ENCODE assay signal across 1 cellular context in the genomic region with DNA sequence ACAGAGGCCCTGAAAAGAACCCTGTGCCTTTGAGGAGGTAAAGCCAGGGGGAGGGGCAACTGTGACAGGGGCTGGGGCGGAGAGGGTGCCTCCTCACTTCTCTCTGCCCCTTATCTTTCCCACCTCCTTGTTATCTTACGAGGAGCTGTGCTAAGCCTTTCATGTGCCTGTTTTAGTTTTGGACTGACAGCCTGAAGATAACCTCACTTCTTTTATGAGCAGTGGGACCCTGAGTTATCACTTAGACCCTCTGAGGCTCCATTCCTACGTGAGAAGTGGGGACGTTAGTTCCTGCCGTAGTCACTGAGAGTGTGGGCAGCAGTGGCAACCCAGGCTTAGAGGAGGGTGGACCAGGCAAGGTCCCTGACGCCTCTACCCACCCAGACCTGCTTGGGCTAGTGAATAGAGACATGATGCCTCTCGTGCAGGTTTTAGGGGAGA.
TF ChIP-seq lines count a peak whose summit lies in the region.

No MANE protein-coding gene starts in this region.

TF ChIP-seq in K562, 482 proteins besides CTCF, POLR2A, EP300 and RAD21 (continued from another document and continues in another):
- TF ChIP-seq PKNOX1 (IDR thresholded peaks at IDR 0.05) (peak; percentile 93), CHD1 (IDR thresholded peaks at IDR 0.05; ENCODE audit: low read length) (no peak), SAFB (IDR thresholded peaks at IDR 0.05; ENCODE audit: borderline replicate concordance, low read depth, low read length) (no peak), YBX1 (IDR thresholded peaks at IDR 0.05) (no peak), ZBTB1 (CRISPR knock-in tag; IDR thresholded peaks at IDR 0.05; ENCODE audit: borderline replicate concordance, low read depth) (no peak), ZNF24 (IDR thresholded peaks at IDR 0.05) (no peak), ZFP30 (CRISPR knock-in tag; IDR thresholded peaks at IDR 0.05; ENCODE audit: borderline replicate concordance) (no peak), SMARCE1 (IDR thresholded peaks at IDR 0.05) (peak; percentile 92), BACH1 (tag; IDR thresholded peaks at IDR 0.05) (no peak), PTBP1 (IDR thresholded peaks at IDR 0.05; ENCODE audit: low read depth, low read length) (no peak), RNF2 (IDR thresholded peaks at IDR 0.05) (peak; percentile 68), ZSCAN29 (IDR thresholded peaks at IDR 0.05) (no peak), TCF3 (CRISPR knock-in tag; IDR thresholded peaks at IDR 0.05) (peak; percentile 97), LEF1 (IDR thresholded peaks at IDR 0.05) (peak; percentile 99)
- TF ChIP-seq, protein P1, sequence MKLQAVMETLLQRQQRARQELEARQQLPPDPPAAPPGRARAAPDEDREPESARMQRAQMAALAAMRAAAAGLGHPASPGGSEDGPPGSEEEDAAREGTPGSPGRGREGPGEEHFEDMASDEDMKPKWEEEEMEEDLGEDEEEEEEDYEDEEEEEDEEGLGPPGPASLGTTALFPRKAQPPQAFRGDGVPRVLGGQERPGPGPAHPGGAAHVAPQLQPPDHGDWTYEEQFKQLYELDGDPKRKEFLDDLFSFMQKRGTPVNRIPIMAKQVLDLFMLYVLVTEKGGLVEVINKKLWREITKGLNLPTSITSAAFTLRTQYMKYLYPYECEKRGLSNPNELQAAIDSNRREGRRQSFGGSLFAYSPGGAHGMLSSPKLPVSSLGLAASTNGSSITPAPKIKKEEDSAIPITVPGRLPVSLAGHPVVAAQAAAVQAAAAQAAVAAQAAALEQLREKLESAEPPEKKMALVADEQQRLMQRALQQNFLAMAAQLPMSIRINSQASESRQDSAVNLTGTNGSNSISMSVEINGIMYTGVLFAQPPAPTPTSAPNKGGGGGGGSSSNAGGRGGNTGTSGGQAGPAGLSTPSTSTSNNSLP (IDR thresholded peaks at IDR 0.05; ENCODE audit: borderline replicate concordance, low read depth, low read length): no peak
- TF ChIP-seq, protein P2, sequence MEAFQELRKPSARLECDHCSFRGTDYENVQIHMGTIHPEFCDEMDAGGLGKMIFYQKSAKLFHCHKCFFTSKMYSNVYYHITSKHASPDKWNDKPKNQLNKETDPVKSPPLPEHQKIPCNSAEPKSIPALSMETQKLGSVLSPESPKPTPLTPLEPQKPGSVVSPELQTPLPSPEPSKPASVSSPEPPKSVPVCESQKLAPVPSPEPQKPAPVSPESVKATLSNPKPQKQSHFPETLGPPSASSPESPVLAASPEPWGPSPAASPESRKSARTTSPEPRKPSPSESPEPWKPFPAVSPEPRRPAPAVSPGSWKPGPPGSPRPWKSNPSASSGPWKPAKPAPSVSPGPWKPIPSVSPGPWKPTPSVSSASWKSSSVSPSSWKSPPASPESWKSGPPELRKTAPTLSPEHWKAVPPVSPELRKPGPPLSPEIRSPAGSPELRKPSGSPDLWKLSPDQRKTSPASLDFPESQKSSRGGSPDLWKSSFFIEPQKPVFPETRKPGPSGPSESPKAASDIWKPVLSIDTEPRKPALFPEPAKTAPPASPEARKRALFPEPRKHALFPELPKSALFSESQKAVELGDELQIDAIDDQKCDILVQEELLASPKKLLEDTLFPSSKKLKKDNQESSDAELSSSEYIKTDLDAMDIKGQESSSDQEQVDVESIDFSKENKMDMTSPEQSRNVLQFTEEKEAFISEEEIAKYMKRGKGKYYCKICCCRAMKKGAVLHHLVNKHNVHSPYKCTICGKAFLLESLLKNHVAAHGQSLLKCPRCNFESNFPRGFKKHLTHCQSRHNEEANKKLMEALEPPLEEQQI (IDR thresholded peaks at IDR 0.05): peak; percentile 88; the same call in 1 of the 2 replicates
- TF ChIP-seq, protein P3, sequence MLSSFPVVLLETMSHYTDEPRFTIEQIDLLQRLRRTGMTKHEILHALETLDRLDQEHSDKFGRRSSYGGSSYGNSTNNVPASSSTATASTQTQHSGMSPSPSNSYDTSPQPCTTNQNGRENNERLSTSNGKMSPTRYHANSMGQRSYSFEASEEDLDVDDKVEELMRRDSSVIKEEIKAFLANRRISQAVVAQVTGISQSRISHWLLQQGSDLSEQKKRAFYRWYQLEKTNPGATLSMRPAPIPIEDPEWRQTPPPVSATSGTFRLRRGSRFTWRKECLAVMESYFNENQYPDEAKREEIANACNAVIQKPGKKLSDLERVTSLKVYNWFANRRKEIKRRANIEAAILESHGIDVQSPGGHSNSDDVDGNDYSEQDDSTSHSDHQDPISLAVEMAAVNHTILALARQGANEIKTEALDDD (IDR thresholded peaks at IDR 0.05): peak; percentile 63; the same call in 1 of the 2 replicates
- TF ChIP-seq, protein P4, sequence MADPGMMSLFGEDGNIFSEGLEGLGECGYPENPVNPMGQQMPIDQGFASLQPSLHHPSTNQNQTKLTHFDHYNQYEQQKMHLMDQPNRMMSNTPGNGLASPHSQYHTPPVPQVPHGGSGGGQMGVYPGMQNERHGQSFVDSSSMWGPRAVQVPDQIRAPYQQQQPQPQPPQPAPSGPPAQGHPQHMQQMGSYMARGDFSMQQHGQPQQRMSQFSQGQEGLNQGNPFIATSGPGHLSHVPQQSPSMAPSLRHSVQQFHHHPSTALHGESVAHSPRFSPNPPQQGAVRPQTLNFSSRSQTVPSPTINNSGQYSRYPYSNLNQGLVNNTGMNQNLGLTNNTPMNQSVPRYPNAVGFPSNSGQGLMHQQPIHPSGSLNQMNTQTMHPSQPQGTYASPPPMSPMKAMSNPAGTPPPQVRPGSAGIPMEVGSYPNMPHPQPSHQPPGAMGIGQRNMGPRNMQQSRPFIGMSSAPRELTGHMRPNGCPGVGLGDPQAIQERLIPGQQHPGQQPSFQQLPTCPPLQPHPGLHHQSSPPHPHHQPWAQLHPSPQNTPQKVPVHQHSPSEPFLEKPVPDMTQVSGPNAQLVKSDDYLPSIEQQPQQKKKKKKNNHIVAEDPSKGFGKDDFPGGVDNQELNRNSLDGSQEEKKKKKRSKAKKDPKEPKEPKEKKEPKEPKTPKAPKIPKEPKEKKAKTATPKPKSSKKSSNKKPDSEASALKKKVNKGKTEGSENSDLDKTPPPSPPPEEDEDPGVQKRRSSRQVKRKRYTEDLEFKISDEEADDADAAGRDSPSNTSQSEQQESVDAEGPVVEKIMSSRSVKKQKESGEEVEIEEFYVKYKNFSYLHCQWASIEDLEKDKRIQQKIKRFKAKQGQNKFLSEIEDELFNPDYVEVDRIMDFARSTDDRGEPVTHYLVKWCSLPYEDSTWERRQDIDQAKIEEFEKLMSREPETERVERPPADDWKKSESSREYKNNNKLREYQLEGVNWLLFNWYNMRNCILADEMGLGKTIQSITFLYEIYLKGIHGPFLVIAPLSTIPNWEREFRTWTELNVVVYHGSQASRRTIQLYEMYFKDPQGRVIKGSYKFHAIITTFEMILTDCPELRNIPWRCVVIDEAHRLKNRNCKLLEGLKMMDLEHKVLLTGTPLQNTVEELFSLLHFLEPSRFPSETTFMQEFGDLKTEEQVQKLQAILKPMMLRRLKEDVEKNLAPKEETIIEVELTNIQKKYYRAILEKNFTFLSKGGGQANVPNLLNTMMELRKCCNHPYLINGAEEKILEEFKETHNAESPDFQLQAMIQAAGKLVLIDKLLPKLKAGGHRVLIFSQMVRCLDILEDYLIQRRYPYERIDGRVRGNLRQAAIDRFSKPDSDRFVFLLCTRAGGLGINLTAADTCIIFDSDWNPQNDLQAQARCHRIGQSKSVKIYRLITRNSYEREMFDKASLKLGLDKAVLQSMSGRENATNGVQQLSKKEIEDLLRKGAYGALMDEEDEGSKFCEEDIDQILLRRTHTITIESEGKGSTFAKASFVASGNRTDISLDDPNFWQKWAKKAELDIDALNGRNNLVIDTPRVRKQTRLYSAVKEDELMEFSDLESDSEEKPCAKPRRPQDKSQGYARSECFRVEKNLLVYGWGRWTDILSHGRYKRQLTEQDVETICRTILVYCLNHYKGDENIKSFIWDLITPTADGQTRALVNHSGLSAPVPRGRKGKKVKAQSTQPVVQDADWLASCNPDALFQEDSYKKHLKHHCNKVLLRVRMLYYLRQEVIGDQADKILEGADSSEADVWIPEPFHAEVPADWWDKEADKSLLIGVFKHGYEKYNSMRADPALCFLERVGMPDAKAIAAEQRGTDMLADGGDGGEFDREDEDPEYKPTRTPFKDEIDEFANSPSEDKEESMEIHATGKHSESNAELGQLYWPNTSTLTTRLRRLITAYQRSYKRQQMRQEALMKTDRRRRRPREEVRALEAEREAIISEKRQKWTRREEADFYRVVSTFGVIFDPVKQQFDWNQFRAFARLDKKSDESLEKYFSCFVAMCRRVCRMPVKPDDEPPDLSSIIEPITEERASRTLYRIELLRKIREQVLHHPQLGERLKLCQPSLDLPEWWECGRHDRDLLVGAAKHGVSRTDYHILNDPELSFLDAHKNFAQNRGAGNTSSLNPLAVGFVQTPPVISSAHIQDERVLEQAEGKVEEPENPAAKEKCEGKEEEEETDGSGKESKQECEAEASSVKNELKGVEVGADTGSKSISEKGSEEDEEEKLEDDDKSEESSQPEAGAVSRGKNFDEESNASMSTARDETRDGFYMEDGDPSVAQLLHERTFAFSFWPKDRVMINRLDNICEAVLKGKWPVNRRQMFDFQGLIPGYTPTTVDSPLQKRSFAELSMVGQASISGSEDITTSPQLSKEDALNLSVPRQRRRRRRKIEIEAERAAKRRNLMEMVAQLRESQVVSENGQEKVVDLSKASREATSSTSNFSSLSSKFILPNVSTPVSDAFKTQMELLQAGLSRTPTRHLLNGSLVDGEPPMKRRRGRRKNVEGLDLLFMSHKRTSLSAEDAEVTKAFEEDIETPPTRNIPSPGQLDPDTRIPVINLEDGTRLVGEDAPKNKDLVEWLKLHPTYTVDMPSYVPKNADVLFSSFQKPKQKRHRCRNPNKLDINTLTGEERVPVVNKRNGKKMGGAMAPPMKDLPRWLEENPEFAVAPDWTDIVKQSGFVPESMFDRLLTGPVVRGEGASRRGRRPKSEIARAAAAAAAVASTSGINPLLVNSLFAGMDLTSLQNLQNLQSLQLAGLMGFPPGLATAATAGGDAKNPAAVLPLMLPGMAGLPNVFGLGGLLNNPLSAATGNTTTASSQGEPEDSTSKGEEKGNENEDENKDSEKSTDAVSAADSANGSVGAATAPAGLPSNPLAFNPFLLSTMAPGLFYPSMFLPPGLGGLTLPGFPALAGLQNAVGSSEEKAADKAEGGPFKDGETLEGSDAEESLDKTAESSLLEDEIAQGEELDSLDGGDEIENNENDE (IDR thresholded peaks at IDR 0.05; ENCODE audit: low read depth, low read length): no peak
- TF ChIP-seq, protein P5, sequence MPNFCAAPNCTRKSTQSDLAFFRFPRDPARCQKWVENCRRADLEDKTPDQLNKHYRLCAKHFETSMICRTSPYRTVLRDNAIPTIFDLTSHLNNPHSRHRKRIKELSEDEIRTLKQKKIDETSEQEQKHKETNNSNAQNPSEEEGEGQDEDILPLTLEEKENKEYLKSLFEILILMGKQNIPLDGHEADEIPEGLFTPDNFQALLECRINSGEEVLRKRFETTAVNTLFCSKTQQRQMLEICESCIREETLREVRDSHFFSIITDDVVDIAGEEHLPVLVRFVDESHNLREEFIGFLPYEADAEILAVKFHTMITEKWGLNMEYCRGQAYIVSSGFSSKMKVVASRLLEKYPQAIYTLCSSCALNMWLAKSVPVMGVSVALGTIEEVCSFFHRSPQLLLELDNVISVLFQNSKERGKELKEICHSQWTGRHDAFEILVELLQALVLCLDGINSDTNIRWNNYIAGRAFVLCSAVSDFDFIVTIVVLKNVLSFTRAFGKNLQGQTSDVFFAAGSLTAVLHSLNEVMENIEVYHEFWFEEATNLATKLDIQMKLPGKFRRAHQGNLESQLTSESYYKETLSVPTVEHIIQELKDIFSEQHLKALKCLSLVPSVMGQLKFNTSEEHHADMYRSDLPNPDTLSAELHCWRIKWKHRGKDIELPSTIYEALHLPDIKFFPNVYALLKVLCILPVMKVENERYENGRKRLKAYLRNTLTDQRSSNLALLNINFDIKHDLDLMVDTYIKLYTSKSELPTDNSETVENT (CRISPR knock-in tag; IDR thresholded peaks at IDR 0.05): no peak
- TF ChIP-seq, protein P6, sequence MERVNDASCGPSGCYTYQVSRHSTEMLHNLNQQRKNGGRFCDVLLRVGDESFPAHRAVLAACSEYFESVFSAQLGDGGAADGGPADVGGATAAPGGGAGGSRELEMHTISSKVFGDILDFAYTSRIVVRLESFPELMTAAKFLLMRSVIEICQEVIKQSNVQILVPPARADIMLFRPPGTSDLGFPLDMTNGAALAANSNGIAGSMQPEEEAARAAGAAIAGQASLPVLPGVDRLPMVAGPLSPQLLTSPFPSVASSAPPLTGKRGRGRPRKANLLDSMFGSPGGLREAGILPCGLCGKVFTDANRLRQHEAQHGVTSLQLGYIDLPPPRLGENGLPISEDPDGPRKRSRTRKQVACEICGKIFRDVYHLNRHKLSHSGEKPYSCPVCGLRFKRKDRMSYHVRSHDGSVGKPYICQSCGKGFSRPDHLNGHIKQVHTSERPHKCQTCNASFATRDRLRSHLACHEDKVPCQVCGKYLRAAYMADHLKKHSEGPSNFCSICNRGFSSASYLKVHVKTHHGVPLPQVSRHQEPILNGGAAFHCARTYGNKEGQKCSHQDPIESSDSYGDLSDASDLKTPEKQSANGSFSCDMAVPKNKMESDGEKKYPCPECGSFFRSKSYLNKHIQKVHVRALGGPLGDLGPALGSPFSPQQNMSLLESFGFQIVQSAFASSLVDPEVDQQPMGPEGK (CRISPR knock-in tag; IDR thresholded peaks at IDR 0.05; ENCODE audit: borderline replicate concordance): no peak
- TF ChIP-seq, protein P7, sequence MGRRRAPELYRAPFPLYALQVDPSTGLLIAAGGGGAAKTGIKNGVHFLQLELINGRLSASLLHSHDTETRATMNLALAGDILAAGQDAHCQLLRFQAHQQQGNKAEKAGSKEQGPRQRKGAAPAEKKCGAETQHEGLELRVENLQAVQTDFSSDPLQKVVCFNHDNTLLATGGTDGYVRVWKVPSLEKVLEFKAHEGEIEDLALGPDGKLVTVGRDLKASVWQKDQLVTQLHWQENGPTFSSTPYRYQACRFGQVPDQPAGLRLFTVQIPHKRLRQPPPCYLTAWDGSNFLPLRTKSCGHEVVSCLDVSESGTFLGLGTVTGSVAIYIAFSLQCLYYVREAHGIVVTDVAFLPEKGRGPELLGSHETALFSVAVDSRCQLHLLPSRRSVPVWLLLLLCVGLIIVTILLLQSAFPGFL (CRISPR knock-in tag; IDR thresholded peaks at IDR 0.05): no peak
- TF ChIP-seq, protein P8, sequence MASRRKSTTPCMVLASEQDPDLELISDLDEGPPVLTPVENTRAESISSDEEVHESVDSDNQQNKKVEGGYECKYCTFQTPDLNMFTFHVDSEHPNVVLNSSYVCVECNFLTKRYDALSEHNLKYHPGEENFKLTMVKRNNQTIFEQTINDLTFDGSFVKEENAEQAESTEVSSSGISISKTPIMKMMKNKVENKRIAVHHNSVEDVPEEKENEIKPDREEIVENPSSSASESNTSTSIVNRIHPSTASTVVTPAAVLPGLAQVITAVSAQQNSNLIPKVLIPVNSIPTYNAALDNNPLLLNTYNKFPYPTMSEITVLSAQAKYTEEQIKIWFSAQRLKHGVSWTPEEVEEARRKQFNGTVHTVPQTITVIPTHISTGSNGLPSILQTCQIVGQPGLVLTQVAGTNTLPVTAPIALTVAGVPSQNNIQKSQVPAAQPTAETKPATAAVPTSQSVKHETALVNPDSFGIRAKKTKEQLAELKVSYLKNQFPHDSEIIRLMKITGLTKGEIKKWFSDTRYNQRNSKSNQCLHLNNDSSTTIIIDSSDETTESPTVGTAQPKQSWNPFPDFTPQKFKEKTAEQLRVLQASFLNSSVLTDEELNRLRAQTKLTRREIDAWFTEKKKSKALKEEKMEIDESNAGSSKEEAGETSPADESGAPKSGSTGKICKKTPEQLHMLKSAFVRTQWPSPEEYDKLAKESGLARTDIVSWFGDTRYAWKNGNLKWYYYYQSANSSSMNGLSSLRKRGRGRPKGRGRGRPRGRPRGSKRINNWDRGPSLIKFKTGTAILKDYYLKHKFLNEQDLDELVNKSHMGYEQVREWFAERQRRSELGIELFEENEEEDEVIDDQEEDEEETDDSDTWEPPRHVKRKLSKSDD (conservative IDR thresholded peaks at IDR 0.05; ENCODE audit: low read length): no peak
